9 cellular contexts compared by ENCODE assay signal in genomic region chr9:133031496-133031911, GRCh38. TPM values are rescaled to one million over a fixed set of nuclear protein-coding genes. Genes with fewer than 3 reads are reported as not detected.
DNase-seq lines count a peak whose midpoint lies in the region; ATAC-seq and TF ChIP-seq lines count a peak whose summit lies in the region.
"Had no signal": no experiment of that assay in that cellular context is flagged by ENCODE, and none has a peak within 500 bp of the region (broad histone marks: within the 10 kb centered on the region; RNA-seq: fewer than 3 reads in every experiment).

No MANE protein-coding gene starts in this region.

- H3K79me2 ChIP-seq in ACC112 (ENCODE audit: control insufficient read depth, insufficient read depth, low read length, unreplicated experiment), result peaks cover 68% of the 10 kb centered on the region

- H3K4me3 ChIP-seq in ACC112 (ENCODE audit: low read depth, low read length), result peak overlapping the region; percentile 97
- peak overlapping the region; percentile 97 for H3K4me3 ChIP-seq in HUES48 (ENCODE audit: low read depth, low read length)
- H3K4me3 ChIP-seq in body of pancreas, result peak overlapping the region; percentile 51 to 81
- peak overlapping the region; percentile 90 for H3K4me3 ChIP-seq in mononuclear cell (ENCODE audit: low read length)

- H3K36me3 ChIP-seq in ACC112 (ENCODE audit: insufficient read depth, low read length) (peaks cover 21% of the 10 kb centered on the region), HUES48 (ENCODE audit: control insufficient read depth, insufficient read depth, low read length) (peaks cover 6% of the 10 kb centered on the region), body of pancreas (replicated peaks in 1 of 2; ENCODE audit: insufficient read depth in 1 of 2, low read depth in 2 of 2) (no peaks in the 10 kb centered on the region)

- ATAC-seq in body of pancreas, result no peak
- no peak for ATAC-seq in HG02571 (IDR thresholded peaks at IDR 0.05; ENCODE audit: unreplicated experiment)
- ATAC-seq in HG02870 (IDR thresholded peaks at IDR 0.05; ENCODE audit: unreplicated experiment), result no peak

- no peaks in the 10 kb centered on the region for H3K27me3 ChIP-seq in ACC112 (ENCODE audit: insufficient read depth, low read length)
- no peaks in the 10 kb centered on the region for H3K27me3 ChIP-seq in HUES48 (ENCODE audit: control insufficient read depth, insufficient read depth, low read length)
- H3K27me3 ChIP-seq in body of pancreas, result no peaks in the 10 kb centered on the region
- H3K27me3 ChIP-seq in mononuclear cell (ENCODE audit: insufficient read depth, low read length), result no peaks in the 10 kb centered on the region

- no peak overlapping the region for H2AFZ ChIP-seq in ACC112 (ENCODE audit: low read length, unreplicated experiment)

- no peak for TF ChIP-seq CTCF in body of pancreas (IDR thresholded peaks at IDR 0.05)

- DNase-seq in body of pancreas (no peak), NCI-H1436 treated with DMSO at 0.1 percent for 48 hours (lab: John Stamatoyannopoulos, UW) (no peak), NOMO-1 treated with DMSO at 0.1 percent for 48 hours (lab: John Stamatoyannopoulos, UW; ENCODE audit: unreplicated experiment) (no peak)

- no peaks in the 10 kb centered on the region for H3K9me3 ChIP-seq in HUES48 (ENCODE audit: control insufficient read depth, insufficient read depth, low read length)
- H3K9me3 ChIP-seq in body of pancreas, result no peaks in the 10 kb centered on the region
- no peaks in the 10 kb centered on the region for H3K9me3 ChIP-seq in mononuclear cell (ENCODE audit: low read depth, low read length)

- H3K9ac ChIP-seq in HUES48 (ENCODE audit: low read depth, low read length), result peak overlapping the region; percentile 95

- no peak for TF ChIP-seq POLR2A in body of pancreas (IDR thresholded peaks at IDR 0.05)

- intact Hi-C loops in body of pancreas (cut with DNase I), result loop anchor here (10.0 kb wide), 1 partner anchor 303 kb away; the partner anchor contains the start of gene SURF6

- H3K27ac ChIP-seq in ACC112 (ENCODE audit: low read depth, low read length) (no peak overlapping the region), HUES48 (ENCODE audit: low read depth, low read length) (peak overlapping the region; percentile 93), body of pancreas (peak overlapping the region in 2 of 4 donors; percentile 87 to 94)

- H3K4me1 ChIP-seq in ACC112 (ENCODE audit: control insufficient read depth, insufficient read depth, low read length, unreplicated experiment) (peaks cover 4% of the 10 kb centered on the region), HUES48 (ENCODE audit: control insufficient read depth, insufficient read depth, low read length) (no peaks in the 10 kb centered on the region), body of pancreas (peaks cover 38% of the 10 kb centered on the region), mononuclear cell (ENCODE audit: insufficient read depth, low read length) (peaks cover 42% of the 10 kb centered on the region)

- WGBS in body of pancreas, 2 donors, result 54 to 61% methylated on average over 10 of the region's 10 CpGs

RNA-seq across cellular contexts. Expression of gene GTF3C5, which starts 0.7 kb away (rescaled TPM):
- total RNA-seq in body of pancreas (10 to 100 TPM; 43.1 to 57.7 TPM), mononuclear cell (29.7 TPM)

RNA-seq across cellular contexts. Expression of gene CEL, which starts 30.3 kb away (rescaled TPM):
- total RNA-seq in body of pancreas, result 1,000 to 10,000 TPM; 8,438 to 9,209 TPM
- 0.21 TPM for total RNA-seq in mononuclear cell

RNA-seq across cellular contexts. Expression of gene GFI1B, which starts 53.0 kb away (rescaled TPM):
- not detected for total RNA-seq in body of pancreas
- total RNA-seq in mononuclear cell, result 13.6 TPM
- total RNA-seq: pulmonary artery endothelial cell had no signal

Comparison
In these comparisons a context has a peak if more than half of its experiments do, and no peak if none do; other contexts are left out.
1. RNA of gene CEL, which starts 30.3 kb away (total RNA-seq): 8,438 to 9,209 TPM in body of pancreas; 0.21 TPM in mononuclear cell (single experiment); every median in the first group is over 1,000 times any median in the second.
2. RNA of gene GFI1B, which starts 53.0 kb away (total RNA-seq): 13.6 TPM in mononuclear cell (single experiment); not detected in body of pancreas; every median in the first group is over 10 times any median in the second.
3. Peak in every context shown above with its lines, with median percentiles within 50 percentile points of each other: H3K4me3 ChIP-seq.